In genomic region chr2:42360890-42361727, GRCh38 we compare ENCODE assay signal across 1 cellular context.
TF ChIP-seq lines count a peak whose summit lies in the region.

COX7A2L (minus strand) TSS chr2:42361217; CDS start chr2:42361161, 56 bp downstream.

TF ChIP-seq in HepG2, 621 proteins besides CTCF, POLR2A, EP300 and RAD21 (continued from another document and continues in another):
- TF ChIP-seq STAG1 (CRISPR knock-in tag; IDR thresholded peaks at IDR 0.05) (peak; percentile 70), ETS1 (CRISPR knock-in tag; IDR thresholded peaks at IDR 0.05) (0 out of 2 replicates have a peak, but pooled peaks have one; percentile 62), ZNF101 (CRISPR knock-in tag; IDR thresholded peaks at IDR 0.05; ENCODE audit: borderline replicate concordance, low read depth) (no peak), ZNF672 (CRISPR knock-in tag; IDR thresholded peaks at IDR 0.05) (no peak), ATF7 (IDR thresholded peaks at IDR 0.05) (no peak), ATF7 (CRISPR knock-in tag; IDR thresholded peaks at IDR 0.05) (0 out of 2 replicates have a peak, but pooled peaks have one; percentile 51), HNRNPL (IDR thresholded peaks at IDR 0.05; ENCODE audit: low read depth, low read length) (no peak), EHMT2 (IDR thresholded peaks at IDR 0.05; ENCODE audit: borderline replicate concordance, low read depth, low read length) (no peak), RBM22 (optimal IDR thresholded peaks at IDR 0.05; ENCODE audit: low read length) (peak; percentile 71), ZFP1 (CRISPR knock-in tag; IDR thresholded peaks at IDR 0.05) (no peak), CSRNP1 (CRISPR knock-in tag; IDR thresholded peaks at IDR 0.05) (no peak; the same call in 1 of the 2 replicates), MXD1 (CRISPR knock-in tag; IDR thresholded peaks at IDR 0.05) (peak; percentile 75), ZSCAN20 (CRISPR knock-in tag; IDR thresholded peaks at IDR 0.05; ENCODE audit: borderline replicate concordance) (peak; percentile 72; the same call in 1 of the 2 replicates), ZNF33B (CRISPR knock-in tag; IDR thresholded peaks at IDR 0.05) (peak; percentile 73), CSRNP2 (CRISPR knock-in tag; conservative IDR thresholded peaks at IDR 0.05; ENCODE audit: low read depth) (no peak), ZSCAN30 (CRISPR knock-in tag; IDR thresholded peaks at IDR 0.05) (no peak), PAX8 (CRISPR knock-in tag; IDR thresholded peaks at IDR 0.05; ENCODE audit: borderline replicate concordance) (no peak), TAF1 (CRISPR knock-in tag; IDR thresholded peaks at IDR 0.05) (peak; percentile 81), HMGXB4 (CRISPR knock-in tag; IDR thresholded peaks at IDR 0.05; ENCODE audit: borderline replicate concordance in 1 of 2, low read depth in 1 of 2) (peak; percentile 60 to 65; a peak in 2 of 4 replicates), ZFY (CRISPR knock-in tag; IDR thresholded peaks at IDR 0.05) (peak; percentile 86), CBX2 (IDR thresholded peaks at IDR 0.05; ENCODE audit: low read depth, low read length) (no peak), CBX2 (CRISPR knock-in tag; IDR thresholded peaks at IDR 0.05; ENCODE audit: low read depth) (no peak), NCOR1 (IDR thresholded peaks at IDR 0.05; ENCODE audit: borderline replicate concordance, low read length) (peak; percentile 63; the same call in 1 of the 2 replicates), U2AF2 (IDR thresholded peaks at IDR 0.05; ENCODE audit: low read depth, low read length) (no peak), IRF9 (CRISPR knock-in tag; IDR thresholded peaks at IDR 0.05; ENCODE audit: borderline replicate concordance) (no peak), ATF5 (CRISPR knock-in tag; IDR thresholded peaks at IDR 0.05; ENCODE audit: low read depth) (0 out of 2 replicates have a peak, but pooled peaks have one; percentile 30), ZNF616 (CRISPR knock-in tag; IDR thresholded peaks at IDR 0.05; ENCODE audit: low read depth) (no peak), REPIN1 (CRISPR knock-in tag; IDR thresholded peaks at IDR 0.05; ENCODE audit: borderline replicate concordance, low read depth) (peak; percentile 75), ZBTB38 (CRISPR knock-in tag; IDR thresholded peaks at IDR 0.05) (peak; percentile 34), AKAP8 (CRISPR knock-in tag; IDR thresholded peaks at IDR 0.05) (no peak), JARID2 (CRISPR knock-in tag; IDR thresholded peaks at IDR 0.05; ENCODE audit: insufficient replicate concordance) (peak; percentile 25), SNRNP70 (IDR thresholded peaks at IDR 0.05; ENCODE audit: low read depth, low read length) (no peak), ZNF280B (CRISPR knock-in tag; IDR thresholded peaks at IDR 0.05; ENCODE audit: borderline replicate concordance) (peak; percentile 45; the same call in 1 of the 2 replicates), SP140L (CRISPR knock-in tag; IDR thresholded peaks at IDR 0.05; ENCODE audit: borderline replicate concordance) (no peak), ZBTB44 (CRISPR knock-in tag; IDR thresholded peaks at IDR 0.05) (no peak), REST (IDR thresholded peaks at IDR 0.05; ENCODE audit: borderline replicate concordance in 1 of 2, low read depth in 1 of 2, low read length in 2 of 2) (0 out of 4 replicates have a peak, but pooled peaks of 1 of the 2 experiments have one; percentile 10), NCOA2 (CRISPR knock-in tag; IDR thresholded peaks at IDR 0.05) (peak; percentile 56; the same call in 1 of the 2 replicates), FOXC1 (CRISPR knock-in tag; IDR thresholded peaks at IDR 0.05; ENCODE audit: borderline replicate concordance) (peak; percentile 57; the same call in 1 of the 2 replicates), DR1 (CRISPR knock-in tag; IDR thresholded peaks at IDR 0.05) (0 out of 2 replicates have a peak, but pooled peaks have one; percentile 66), KDM5B (CRISPR knock-in tag; IDR thresholded peaks at IDR 0.05; ENCODE audit: borderline replicate concordance) (peak; percentile 90), SIX4 (CRISPR knock-in tag; IDR thresholded peaks at IDR 0.05) (no peak), PTBP1 (IDR thresholded peaks at IDR 0.05; ENCODE audit: low read depth, low read length, poor library complexity, severe bottlenecking) (no peak), ZNF331 (CRISPR knock-in tag; IDR thresholded peaks at IDR 0.05) (peak; percentile 10; the same call in 1 of the 2 replicates), ZFYVE20 (CRISPR knock-in tag; IDR thresholded peaks at IDR 0.05; ENCODE audit: borderline replicate concordance, low read depth) (no peak), MED13 (CRISPR knock-in tag; IDR thresholded peaks at IDR 0.05) (peak; percentile 83), TEAD2 (CRISPR knock-in tag; IDR thresholded peaks at IDR 0.05) (0 out of 2 replicates have a peak, but pooled peaks have one; percentile 62)
